In the genomic region with DNA sequence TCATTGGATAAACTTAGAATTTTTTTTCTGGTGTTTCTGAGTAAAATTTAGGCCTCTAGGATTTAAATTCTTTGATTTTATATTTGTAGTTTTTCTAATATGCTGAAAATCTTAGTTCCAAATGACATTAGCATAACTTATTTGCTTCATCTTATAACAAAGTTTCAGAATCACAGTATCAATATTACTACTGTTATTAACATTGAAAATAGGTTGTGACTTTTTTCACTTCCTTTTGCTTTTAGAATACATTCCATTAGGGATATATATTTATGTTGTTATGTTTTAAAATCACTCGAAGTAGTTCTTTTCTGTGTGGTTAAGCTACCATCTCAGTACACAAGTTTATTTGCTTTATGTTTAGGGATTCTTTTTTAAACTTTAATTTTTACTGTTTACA, we compare ENCODE assay signal across 21 cellular contexts. TPM values are rescaled to one million over a fixed set of nuclear protein-coding genes. Genes with fewer than 3 reads are reported as not detected.
"Had no signal": no experiment of that assay in that cellular context is flagged by ENCODE, and none has a peak within 500 bp of the region (broad histone marks: within the 10 kb centered on the region; RNA-seq: fewer than 3 reads in every experiment).

No MANE protein-coding gene starts in this region.

- H3K27me3 Mint-ChIP-seq: IgD-negative memory B cell had no signal

- H3K27ac Mint-ChIP-seq: IgD-negative memory B cell had no signal

- H3K4me3 Mint-ChIP-seq: IgD-negative memory B cell had no signal

- ATAC-seq: K562, Panc1, PC-3, SK-N-SH treated with all-trans-retinoic acid at 6 μM for 48 hours had no signal

- DNase-seq: Kasumi-1, MM.1S, NCI-H1092 treated with DMSO at 0.1 percent for 48 hours, NCI-H1436, NCI-H1694, NCI-H187 treated with DMSO at 0.1 percent for 48 hours, NCI-H2029 treated with DMSO at 0.1 percent for 48 hours, NCI-H2171 treated with DMSO at 0.1 percent for 48 hours, NCI-H345, NCI-H524, NCI-H526 treated with DMSO at 0.1 percent for 48 hours, NCI-H748 treated with DMSO at 0.1 percent for 48 hours, PC-3, SHP77 treated with DMSO at 0.1 percent for 48 hours, SJCRH30, T-helper 1 cell had no signal

- H3K9me3 Mint-ChIP-seq: IgD-negative memory B cell had no signal

RNA-seq across cellular contexts. Expression of gene BEST3, which starts 52.4 kb away (rescaled TPM):
- total RNA-seq: K562, NCI-H460, SJCRH30 had no signal
